ENCODE assay signal across 27 cellular contexts in the genomic region with DNA sequence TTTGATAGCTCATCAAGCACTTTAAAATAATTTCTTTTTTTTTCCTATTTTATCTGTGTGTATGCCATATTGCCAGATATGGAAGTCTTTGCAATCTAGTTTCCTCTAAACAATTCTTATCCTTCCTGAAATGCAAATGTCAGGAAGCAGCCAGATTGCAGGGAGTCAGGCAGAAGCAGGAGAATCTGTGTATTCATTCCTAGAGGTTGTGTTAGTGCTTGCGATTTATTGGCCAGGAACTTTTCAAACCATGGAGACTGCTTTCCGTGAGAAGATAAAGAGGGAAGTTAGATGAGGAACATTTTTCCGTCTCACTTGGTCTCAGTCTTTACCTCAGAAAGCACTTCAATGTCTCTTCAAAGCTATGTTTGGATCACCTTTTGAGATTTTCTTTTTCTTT.
"Had no signal": no experiment of that assay in that cellular context is flagged by ENCODE, and none has a peak within 500 bp of the region (broad histone marks: within the 10 kb centered on the region; RNA-seq: fewer than 3 reads in every experiment).

No MANE protein-coding gene starts in this region.

- H3K4me3 Mint-ChIP-seq: memory B cell; naive thymus-derived CD4-positive, alpha-beta T cell; natural killer cell treated with Interleukin-12 subunit alpha and Interleukin-12 subunit beta and Interleukin-15 and Interleukin-18, amount 100 ng/mL, for 72 hours; stimulated activated effector memory CD8-positive, alpha-beta T cell treated with anti-CD3 and anti-CD28 coated beads, Interleukin-12 subunit alpha, Interleukin-12 subunit beta, amount 100 ng/mL, for 72 hours; stimulated activated naive CD8-positive, alpha-beta T cell treated with anti-CD3 and anti-CD28 coated beads, Interleukin-15, Interleukin-2, amounts not matched to agents 100 ng/mL and 50 ng/mL, for 24 hours had no signal

- H3K27me3 ChIP-seq: ovary, right atrium auricular region had no signal

- FAIRE-seq: urothelium cell line had no signal

- H3K27ac ChIP-seq: left lung, ovary, right atrium auricular region, skin epidermis, suprapubic skin, thoracic aorta, tibial artery, upper lobe of right lung had no signal

- H3K9me3 ChIP-seq: left lung, mucosa of descending colon, ovary, right atrium auricular region, suprapubic skin, thoracic aorta, tibial artery, upper lobe of right lung had no signal

- ATAC-seq: left cardiac atrium; left lung; mucosa of descending colon; naive thymus-derived CD4-positive, alpha-beta T cell; natural killer cell treated with Interleukin-12 subunit alpha and Interleukin-12 subunit beta and Interleukin-15 and Interleukin-18, amount 100 ng/mL, for 72 hours; sciatic nerve; stimulated activated effector memory CD8-positive, alpha-beta T cell treated with anti-CD3 and anti-CD28 coated beads, Interleukin-12 subunit alpha, Interleukin-12 subunit beta, amount 100 ng/mL, for 72 hours; upper lobe of right lung had no signal

- H3K36me3 ChIP-seq: left lung, ovary, right atrium auricular region, suprapubic skin, thoracic aorta, tibial artery, upper lobe of right lung had no signal

- H3K27ac Mint-ChIP-seq: memory B cell; naive thymus-derived CD4-positive, alpha-beta T cell; natural killer cell treated with Interleukin-12 subunit alpha and Interleukin-12 subunit beta and Interleukin-15 and Interleukin-18, amount 100 ng/mL, for 72 hours; progenitor cell of endocrine pancreas; stimulated activated effector memory CD8-positive, alpha-beta T cell treated with anti-CD3 and anti-CD28 coated beads, Interleukin-12 subunit alpha, Interleukin-12 subunit beta, amount 100 ng/mL, for 72 hours; stimulated activated naive CD8-positive, alpha-beta T cell treated with anti-CD3 and anti-CD28 coated beads, Interleukin-15, Interleukin-2, amounts not matched to agents 100 ng/mL and 50 ng/mL, for 24 hours had no signal

- DNase-seq: hypothalamus; islet precursor cell; left cardiac atrium; left lung; midbrain; mucosa of descending colon; naive thymus-derived CD4-positive, alpha-beta T cell; ovary; stimulated activated CD4-positive, alpha-beta T cell treated with anti-CD3 and anti-CD28 coated beads, Interleukin-12 subunit alpha, Interleukin-12 subunit beta, amount 100 ng/mL, for 4 hours; stimulated activated CD4-positive, alpha-beta T cell treated with anti-CD3 and anti-CD28 coated beads, Interleukin-15, amount 100 ng/mL, for 24 hours; stimulated activated CD4-positive, alpha-beta T cell treated with anti-CD3 and anti-CD28 coated beads, Interleukin-4, amount 100 ng/mL, for 24 hours; stimulated activated naive CD4-positive, alpha-beta T cell; tibial artery; trophoblast cell; upper lobe of right lung had no signal

- H3K36me3 Mint-ChIP-seq: memory B cell; natural killer cell treated with Interleukin-12 subunit alpha and Interleukin-12 subunit beta and Interleukin-15 and Interleukin-18, amount 100 ng/mL, for 72 hours; stimulated activated effector memory CD8-positive, alpha-beta T cell treated with anti-CD3 and anti-CD28 coated beads, Interleukin-12 subunit alpha, Interleukin-12 subunit beta, amount 100 ng/mL, for 72 hours had no signal

- H3K9me3 Mint-ChIP-seq: natural killer cell treated with Interleukin-12 subunit alpha and Interleukin-12 subunit beta and Interleukin-15 and Interleukin-18, amount 100 ng/mL, for 72 hours; stimulated activated effector memory CD8-positive, alpha-beta T cell treated with anti-CD3 and anti-CD28 coated beads, Interleukin-12 subunit alpha, Interleukin-12 subunit beta, amount 100 ng/mL, for 72 hours had no signal

- H3K4me1 ChIP-seq: left lung, tibial artery, upper lobe of right lung had no signal

- H3K4me3 ChIP-seq: left lung, lung, mucosa of descending colon, ovary, right atrium auricular region, skin epidermis, suprapubic skin, thoracic aorta, tibial artery, upper lobe of right lung had no signal

- H3K27me3 Mint-ChIP-seq: naive thymus-derived CD4-positive, alpha-beta T cell; stimulated activated naive CD8-positive, alpha-beta T cell treated with anti-CD3 and anti-CD28 coated beads, Interleukin-15, Interleukin-2, amounts not matched to agents 100 ng/mL and 50 ng/mL, for 24 hours had no signal
